ENCODE assay signal across 8 cellular contexts in genomic region chr11:118610773-118611432, GRCh38. TPM values are rescaled to one million over a fixed set of nuclear protein-coding genes. Genes with fewer than 3 reads are reported as not detected.
DNase-seq lines count a peak whose midpoint lies in the region; ATAC-seq and TF ChIP-seq lines count a peak whose summit lies in the region.

No MANE protein-coding gene starts in this region.

- H3K4me2 ChIP-seq in BLaER1 treated with 17β-estradiol and CSF1 and Interleukin-3, amounts not matched to agents 10 nM and 100 nM: peak overlapping the region; percentile 84 to 100 (median 97)

- H3K36me3 ChIP-seq in BLaER1 treated with 17β-estradiol and CSF1 and Interleukin-3, amounts not matched to agents 10 nM and 100 nM: peaks cover 0 to 4% (median 0%) of the 10 kb centered on the region in 11 experiments; a peak in 1 of 22 replicates
- H3K36me3 ChIP-seq in H7 (replicated peaks; ENCODE audit: control insufficient read depth, insufficient read depth, low read length): no peaks in the 10 kb centered on the region

- peak; percentile 80 for TF ChIP-seq CTCF in foreskin keratinocyte (conservative IDR thresholded peaks at IDR 0.05)

- peaks cover 44 to 63% (median 59%) of the 10 kb centered on the region in 10 experiments for H3K4me1 ChIP-seq in BLaER1 treated with 17β-estradiol and CSF1 and Interleukin-3, amounts not matched to agents 10 nM and 100 nM
- H3K4me1 ChIP-seq in foreskin keratinocyte: no peaks in the 10 kb centered on the region

- H3K27ac ChIP-seq in BLaER1 treated with 17β-estradiol and CSF1 and Interleukin-3, amounts not matched to agents 10 nM and 100 nM: peak overlapping the region in 2 of 11 experiments; percentile 16 to 26; a peak in 3 of 22 replicates
- H3K27ac ChIP-seq in foreskin keratinocyte (no peak overlapping the region), substantia nigra (ENCODE audit: low read depth, low read length, poor library complexity, severe bottlenecking) (peak overlapping the region; percentile 98)

- no peaks in the 10 kb centered on the region for H3K9me3 ChIP-seq in BLaER1 treated with 17β-estradiol and CSF1 and Interleukin-3, amounts not matched to agents 10 nM and 100 nM (replicated peaks in 1 of 11)

- peak; percentile 30 for ATAC-seq in foreskin keratinocyte

- H3K4me3 ChIP-seq in BLaER1 treated with 17β-estradiol and CSF1 and Interleukin-3, amounts not matched to agents 10 nM and 100 nM: peak overlapping the region; percentile 42 to 72 (median 68)
- H3K4me3 ChIP-seq in H7 (ENCODE audit: insufficient read depth, low read depth, low read length): peak overlapping the region; percentile 34

- peak overlapping the region; percentile 40 to 70 (median 53); a peak in 19 of 22 replicates for H3K9ac ChIP-seq in BLaER1 treated with 17β-estradiol and CSF1 and Interleukin-3, amounts not matched to agents 10 nM and 100 nM

- DNase-seq in H7 (peak; percentile 93), OCI-M1 (lab: John Stamatoyannopoulos, UW) (peak; percentile 93), activated gamma-delta T cell (lab: John Stamatoyannopoulos, UW) (peak; percentile 72), foreskin keratinocyte (no peak), nucleus accumbens (lab: John Stamatoyannopoulos, UW) (peak in 42 of 56 donors; percentile 26 to 87 (median 50)), substantia nigra (lab: John Stamatoyannopoulos, UW) (peak in 35 of 49 donors; percentile 26 to 92 (median 65)), NCI-H2081 (lab: John Stamatoyannopoulos, UW) (no peak)

- H4K20me1 ChIP-seq in BLaER1 treated with 17β-estradiol and CSF1 and Interleukin-3, amounts not matched to agents 10 nM and 100 nM: peaks cover 0 to 24% (median 21%) of the 10 kb centered on the region in 11 experiments; a peak in 14 of 22 replicates

- peaks cover 59 to 85% (median 79%) of the 10 kb centered on the region in 11 experiments for H3K27me3 ChIP-seq in BLaER1 treated with 17β-estradiol and CSF1 and Interleukin-3, amounts not matched to agents 10 nM and 100 nM
- H3K27me3 ChIP-seq in H7 (ENCODE audit: control insufficient read depth, insufficient read depth, low read length) (peaks cover 51% of the 10 kb centered on the region), foreskin keratinocyte (peaks cover 2% of the 10 kb centered on the region)

RNA-seq across cellular contexts. Expression of gene PHLDB1, which starts 3.5 kb away (rescaled TPM):
- 48.7 and 55.0 TPM in 2 replicates for total RNA-seq in H7 (2014; rRNA removed; shearing (Covaris generic))
- 59.2 and 80.3 TPM in 2 replicates for total RNA-seq in foreskin keratinocyte
- polyA plus RNA-seq in foreskin keratinocyte: 31.8 and 39.6 TPM in 2 replicates

RNA-seq across cellular contexts. Expression of gene ARCN1, which starts 38.7 kb away (rescaled TPM):
- 136 and 152 TPM in 2 replicates for total RNA-seq in H7 (2014; rRNA removed; shearing (Covaris generic))
- 125 and 143 TPM in 2 replicates for total RNA-seq in foreskin keratinocyte
- 100 and 102 TPM in 2 replicates for polyA plus RNA-seq in foreskin keratinocyte

RNA-seq across cellular contexts. Expression of gene IFT46, which starts 45.2 kb away (rescaled TPM):
- 3.9 and 8.9 TPM in 2 replicates for total RNA-seq in H7 (2014; rRNA removed; shearing (Covaris generic))
- total RNA-seq in foreskin keratinocyte: 31.7 and 33.7 TPM in 2 replicates
- 29.6 and 31.4 TPM in 2 replicates for polyA plus RNA-seq in foreskin keratinocyte

Comparison
In these comparisons a context has a peak if more than half of its experiments do, and no peak if none do; other contexts are left out.
1. DNase-seq: peak in H7 (single experiment), OCI-M1 (single experiment), activated gamma-delta T cell (single experiment), nucleus accumbens (42 of 56) and substantia nigra (35 of 49); none in foreskin keratinocyte (0 of 2) and NCI-H2081 (0 of 2).